Comparison of ENCODE assay signal across 8 cellular contexts in the genomic region with DNA sequence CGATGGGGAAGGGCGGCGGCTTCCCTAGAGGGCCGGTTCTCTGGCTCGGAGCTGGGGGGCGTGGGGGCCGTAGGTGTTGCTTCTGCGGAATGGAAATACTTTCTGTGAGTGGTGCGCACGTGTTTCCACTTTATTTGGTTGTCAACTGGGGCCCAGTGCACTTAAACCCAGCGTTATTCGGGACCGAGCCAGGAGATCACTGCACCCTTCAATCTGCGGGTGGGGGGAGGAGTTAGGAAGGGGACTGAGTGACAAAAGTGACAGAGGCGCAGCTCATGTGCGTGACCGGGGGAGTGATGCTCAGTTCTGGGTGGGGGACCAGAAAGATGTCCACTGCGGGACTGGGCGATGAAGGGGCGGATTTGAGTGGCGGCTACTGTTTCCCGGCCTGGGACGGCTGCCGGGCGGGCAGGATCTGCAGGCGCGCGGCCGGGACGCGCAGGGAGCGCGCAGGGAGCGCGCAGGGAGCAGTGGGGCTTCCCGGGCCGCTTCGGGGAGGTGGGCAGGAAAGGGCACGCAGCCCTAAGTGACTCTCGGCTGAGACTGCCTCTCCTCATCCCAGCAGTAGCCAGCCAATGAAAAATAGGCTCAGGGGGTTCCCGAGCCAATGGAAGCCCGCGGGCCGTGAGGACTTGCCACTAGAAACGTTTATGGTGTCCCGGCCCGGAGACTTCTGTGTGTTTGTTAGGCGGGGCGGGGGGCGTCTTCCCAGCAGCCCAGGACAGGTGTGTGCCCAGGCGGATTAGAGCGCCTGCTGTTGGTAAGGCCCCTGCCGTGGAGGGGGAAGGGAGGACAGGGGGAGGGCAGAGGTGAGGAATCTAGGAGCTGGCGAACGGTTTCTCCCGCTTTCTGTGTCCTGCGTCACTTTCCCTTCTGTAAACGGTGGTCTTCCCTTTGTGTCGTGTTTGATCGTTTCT. TPM values are rescaled to one million over a fixed set of nuclear protein-coding genes. Genes with fewer than 3 reads are reported as not detected.
DNase-seq lines count a peak whose midpoint lies in the region; ATAC-seq, FAIRE-seq and TF ChIP-seq lines count a peak whose summit lies in the region.

No MANE protein-coding gene starts in this region.

- no peaks in the 10 kb centered on the region for H3K9me3 Mint-ChIP-seq in T-helper 2 cell treated with Interferon-gamma antibody and Interleukin-4, amounts not matched to agents 5 μg/mL and 100 μg/mL, for 36 hours

- ATAC-seq in K562 (peak; percentile 55), GM19397 (IDR thresholded peaks at IDR 0.05; ENCODE audit: unreplicated experiment) (no peak)

- H3K36me3 ChIP-seq in KOPT-K1 (ENCODE audit: insufficient read depth, low read length) (no peaks in the 10 kb centered on the region), K562 (ENCODE audit: control insufficient read depth, insufficient read depth, low read length) (no peaks in the 10 kb centered on the region), iPS-18a (ENCODE audit: control insufficient read depth, low read depth, low read length) (no peaks in the 10 kb centered on the region), small intestine (ENCODE audit: control insufficient read depth in 2 of 2, insufficient read depth in 2 of 2, low read length in 2 of 2) (no peaks in the 10 kb centered on the region)

- peak overlapping the region; percentile 88 for H3K27ac ChIP-seq in KOPT-K1 (ENCODE audit: low read depth, low read length, poor library complexity, severe bottlenecking)
- H3K27ac ChIP-seq in K562 (ENCODE audit: extremely low read depth, low read depth, low read length) = no peak overlapping the region
- no peak overlapping the region for H3K27ac ChIP-seq in iPS-18a (ENCODE audit: low read length)
- peak overlapping the region; percentile 98 for H3K27ac ChIP-seq in small intestine (ENCODE audit: low read depth in 1 of 2, low read length in 1 of 2)

- H3K4me3 ChIP-seq in K562 (peak overlapping the region; percentile 38), iPS-18a (ENCODE audit: low read length) (peak overlapping the region; percentile 80), small intestine (ENCODE audit: low read depth in 1 of 2, low read length in 2 of 2) (peak overlapping the region; percentile 56 to 72)

- H3K27me3 ChIP-seq in K562 (ENCODE audit: control insufficient read depth in 2 of 2, insufficient read depth in 2 of 2, low read length in 2 of 2) (no peaks in the 10 kb centered on the region), iPS-18a (ENCODE audit: control insufficient read depth, insufficient read depth, low read length) (peaks cover 13% of the 10 kb centered on the region), small intestine (ENCODE audit: control insufficient read depth in 2 of 2, insufficient read depth in 2 of 2, low read length in 2 of 2) (no peaks in the 10 kb centered on the region)

- intact Hi-C loops in K562 (cut with micrococcal nuclease) = loop anchor here (1.0 kb wide), 1 partner anchor 54 kb away; no protein-coding TSS in a partner anchor

- 38% methylated on average over 54 of the region's 60 CpGs for WGBS in K562 (ENCODE audit: insufficient coverage, low coverage, missing lambda C conversion rate)
- 1 to 2% (median 1%) methylated on average over 50 to 60 of the region's 60 CpGs for WGBS in small intestine, 3 donors

- DNase-seq in COR-L47 (lab: John Stamatoyannopoulos, UW) (peak; percentile 53), K562 (ENCODE audit: extremely low read depth in 1 of 4, low spot score in 3 of 4) (peak in 3 of 4 experiments; percentile 59 to 69 (median 67)), small intestine (peak; percentile 89), H54 (ENCODE audit: insufficient read length, low spot score) (no peak)
- DNase-seq in T-helper 2 cell treated with Interferon-gamma antibody and Interleukin-4, amounts not matched to agents 5 μg/mL and 100 μg/mL, for 36 hours (ENCODE audit: low spot score) = peak; percentile 56

- TF ChIP-seq POLR2A in K562 (conservative IDR thresholded peaks at IDR 0.05) (no peak), H54 (IDR thresholded peaks at IDR 0.05; ENCODE audit: low read depth, low read length) (no peak)

- no peak for TF ChIP-seq RAD21 in K562 (CRISPR knock-in tag; conservative IDR thresholded peaks at IDR 0.05 in 1 of 2, IDR thresholded peaks at IDR 0.05 in 1 of 2)

- POLR2A ChIA-PET in K562 (lab: Yijun Ruan, JAX) = interaction anchor here (1.1 to 1.2 kb wide), 2 partner anchors 11 to 54 kb away, joined by 3 read pairs; partner anchors contain the start of gene KDM7A

- no peak; a peak in 1 of 6 replicates for TF ChIP-seq CTCF in K562 (IDR thresholded peaks at IDR 0.05 in 2 of 3, conservative IDR thresholded peaks at IDR 0.05 in 1 of 3; ENCODE audit: insufficient read depth in 2 of 3, low read depth in 1 of 3, low read length in 3 of 3)

- no peaks in the 10 kb centered on the region for H3K79me2 ChIP-seq in K562 (ENCODE audit: control insufficient read depth, insufficient read depth, low read length)

- CTCF ChIA-PET in K562 (lab: Yijun Ruan, JAX; ENCODE audit: low intra/inter-chr PET ratio) = no interaction called here

- H3K9me3 ChIP-seq in KOPT-K1 (ENCODE audit: insufficient read depth, low read length, poor library complexity, severe bottlenecking) (no peaks in the 10 kb centered on the region), K562 (replicated peaks; ENCODE audit: control insufficient read depth, insufficient read depth, low read depth, low read length) (no peaks in the 10 kb centered on the region), iPS-18a (ENCODE audit: control insufficient read depth, low read depth, low read length) (no peaks in the 10 kb centered on the region), small intestine (ENCODE audit: control insufficient read depth, low read depth) (no peaks in the 10 kb centered on the region)

- in situ Hi-C loops in K562 (cut with MboI) = no loop called here

- peak overlapping the region; percentile 89 for H3K4me3 Mint-ChIP-seq in T-helper 2 cell treated with Interferon-gamma antibody and Interleukin-4, amounts not matched to agents 5 μg/mL and 100 μg/mL, for 36 hours

- H2AFZ ChIP-seq in K562 (ENCODE audit: low read depth, low read length) = peak overlapping the region; percentile 90

- no peak for TF ChIP-seq EP300 in K562 (IDR thresholded peaks at IDR 0.05; ENCODE audit: low read length)

- H3K4me2 ChIP-seq in K562 (ENCODE audit: insufficient read depth, low read length) = peak overlapping the region; percentile 83

- H3K9me1 ChIP-seq in K562 (ENCODE audit: control insufficient read depth, insufficient read depth, low read length) = no peaks in the 10 kb centered on the region

- H3K36me3 Mint-ChIP-seq in T-helper 2 cell treated with Interferon-gamma antibody and Interleukin-4, amounts not matched to agents 5 μg/mL and 100 μg/mL, for 36 hours (ENCODE audit: low read depth) = peaks cover 3% of the 10 kb centered on the region

- FAIRE-seq in K562 (lab: Jason Lieb, UNC) = no peak
- no peak for FAIRE-seq in small intestine (lab: Jason Lieb, UNC)
- FAIRE-seq in H54 (lab: Jason Lieb, UNC) = no peak

- H3K4me1 ChIP-seq in K562 (replicated peaks in 1 of 2; ENCODE audit: control insufficient read depth in 2 of 2, insufficient read depth in 2 of 2, low read length in 2 of 2) (peaks cover 10 to 30% of the 10 kb centered on the region in 2 experiments; a peak in 4 of 5 replicates), iPS-18a (ENCODE audit: control insufficient read depth, low read depth, low read length) (peaks cover 4% of the 10 kb centered on the region), small intestine (ENCODE audit: control insufficient read depth in 2 of 2, insufficient read depth in 1 of 2, low read depth in 1 of 2, low read length in 1 of 2) (peaks cover 0 to 7% of the 10 kb centered on the region in 2 donors)

- no peaks in the 10 kb centered on the region for H4K20me1 ChIP-seq in K562 (replicated peaks; ENCODE audit: control insufficient read depth, insufficient read depth, low read length)

- peaks cover 34% of the 10 kb centered on the region for H3K4me1 Mint-ChIP-seq in T-helper 2 cell treated with Interferon-gamma antibody and Interleukin-4, amounts not matched to agents 5 μg/mL and 100 μg/mL, for 36 hours (ENCODE audit: low read depth)

- BruUV-seq in K562 (replicated peaks; lab: Mats Ljungman, UMichigan) = no TSS peak

- H3K9ac ChIP-seq in K562 (ENCODE audit: insufficient read depth in 1 of 2, low read depth in 2 of 2, low read length in 2 of 2) (peak overlapping the region; percentile 29 to 74; a peak in 3 of 4 replicates), iPS-18a (ENCODE audit: low read length) (peak overlapping the region; percentile 35)

- H3K27me3 Mint-ChIP-seq in T-helper 2 cell treated with Interferon-gamma antibody and Interleukin-4, amounts not matched to agents 5 μg/mL and 100 μg/mL, for 36 hours (ENCODE audit: low read depth) = no peaks in the 10 kb centered on the region

- H3K27ac Mint-ChIP-seq in T-helper 2 cell treated with Interferon-gamma antibody and Interleukin-4, amounts not matched to agents 5 μg/mL and 100 μg/mL, for 36 hours = peak overlapping the region; percentile 94

TF ChIP-seq in K562, 482 proteins besides CTCF, POLR2A, EP300 and RAD21 (continues in another document):
- TF ChIP-seq TFAP4 (CRISPR knock-in tag; IDR thresholded peaks at IDR 0.05; ENCODE audit: borderline replicate concordance) = 0 out of 2 replicates have a peak, but pooled peaks have one; percentile 3

RNA-seq across cellular contexts. Expression of gene KDM7A, which starts 54.3 kb away (rescaled TPM):
- total RNA-seq in K562 (2011; cell fraction: chromatin; rRNA removed; ENCODE audit: low replicate concordance) = 15.5 and 30.7 TPM in 2 replicates
- total RNA-seq in K562 (2011; cell fraction: nucleolus; rRNA removed) = 5.2 and 9.6 TPM in 2 replicates
- total RNA-seq in K562 (2011; cell fraction: nucleoplasm; rRNA removed) = 11.7 and 17.5 TPM in 2 replicates
- total RNA-seq in K562 (2014; rRNA removed) = 7.4 and 8.4 TPM in 2 replicates
- total RNA-seq in K562 (2014; rRNA removed; fragmentation: Illumina TruSeq; extraction: Trizol) = 7.0 and 8.2 TPM in 2 replicates
- 3.5 and 4.1 TPM in 2 replicates for total RNA-seq in K562 (2015; rRNA removed; fragmentation: Illumina TruSeq; extraction: Trizol)
- total RNA-seq in K562 (2021) = 7.6 and 7.8 TPM in 2 replicates
- polyA plus RNA-seq in K562 (2011; rRNA removed) = 6.4 and 7.6 TPM in 2 replicates
- 2.1 and 3.7 TPM in 2 replicates for polyA plus RNA-seq in K562 (2011; cell fraction: cytosol; rRNA removed)
- polyA plus RNA-seq in K562 (2011; cell fraction: nucleus; rRNA removed) = 15.0 and 21.3 TPM in 2 replicates
- 2.9 and 5.2 TPM in 2 replicates for polyA plus RNA-seq in K562 (2012)
- 8.3 and 10.3 TPM in 2 replicates for polyA plus RNA-seq in K562 (2014; fragmentation: Illumina TruSeq; extraction: Trizol)
- 1 to 10 TPM in 1 of 2 experiments, under 1 TPM in 1; 0.90 to 1.3 TPM for polyA plus RNA-seq in K562 (2014; fragmentation: Nextera tagmentation; extraction: Ambion mirVana)
- polyA plus RNA-seq in K562 (2014; rRNA removed) = 4.4 and 6.7 TPM in 2 replicates
- 21.0 and 23.1 TPM in 2 replicates for polyA minus RNA-seq in K562 (2011; rRNA and poly(A)+ RNA removed)
- polyA minus RNA-seq in K562 (2011; cell fraction: cytosol; rRNA and poly(A)+ RNA removed) = 7.3 and 9.8 TPM in 2 replicates
- polyA minus RNA-seq in K562 (2011; cell fraction: nucleus; rRNA and poly(A)+ RNA removed) = 9.2 and 16.3 TPM in 2 replicates
- polyA plus RNA-seq in small intestine = 1 to 10 TPM; 6.2 to 9.2 (median 6.5) TPM

Comparison
In these comparisons a context has a peak if more than half of its experiments do, and no peak if none do; other contexts are left out.
1. H3K27ac ChIP-seq: peak in KOPT-K1 (single experiment) and small intestine (2 of 2); none in K562 (single experiment) and iPS-18a (single experiment).
2. Peak in every context shown above with its lines, with median percentiles within 50 percentile points of each other: H3K4me3 ChIP-seq.